ENCODE assay signal across 28 cellular contexts in the genomic region with DNA sequence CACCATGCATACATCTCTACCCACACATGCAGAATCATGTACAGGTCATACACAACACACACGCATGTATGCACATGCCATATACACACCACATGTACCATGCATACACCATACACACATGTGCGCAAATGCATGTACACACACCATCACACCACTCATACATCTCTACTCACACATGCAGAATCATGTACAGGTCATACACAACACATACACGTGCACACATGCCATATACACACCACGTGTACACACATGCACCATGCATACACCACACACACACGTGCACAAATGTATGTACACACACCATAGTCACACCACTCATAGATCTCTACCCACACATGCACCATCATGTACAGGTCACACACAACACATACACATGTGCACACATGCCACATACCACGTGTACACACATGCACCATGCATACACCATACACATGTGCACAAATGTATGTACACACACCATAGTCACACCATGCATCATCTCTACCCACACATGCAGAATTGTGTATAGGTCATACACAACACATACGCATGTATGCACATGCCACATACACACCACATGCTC. TPM values are rescaled to one million over a fixed set of nuclear protein-coding genes. Genes with fewer than 3 reads are reported as not detected.
"Had no signal": no experiment of that assay in that cellular context is flagged by ENCODE, and none has a peak within 500 bp of the region (broad histone marks: within the 10 kb centered on the region; RNA-seq: fewer than 3 reads in every experiment).

No MANE protein-coding gene starts in this region.

- H3K9me3 ChIP-seq: breast epithelium, MG63, SJCRH30, SK-N-SH had no signal

- H3K36me3 ChIP-seq: breast epithelium, MG63, SJCRH30 had no signal

- ATAC-seq: activated CD4-positive, CD25-positive, alpha-beta regulatory T cell treated with anti-CD3 and anti-CD28 coated beads, Interleukin-2, amount 50 U/mL, for 24 hours; activated CD8-positive, alpha-beta memory T cell treated with anti-CD3 and anti-CD28 coated beads, Interleukin-2, amount 10 ng/mL, durations not matched to agents 7 days and 5 days; Panc1 had no signal

- DNase-seq: activated CD4-positive, alpha-beta T cell treated with anti-CD3 and anti-CD28 coated beads for 48 hours; activated CD4-positive, alpha-beta T cell treated with anti-CD3 and anti-CD28 coated beads, Interleukin-2, amount 50 U/mL, for 4 hours; activated CD8-positive, alpha-beta memory T cell treated with anti-CD3 and anti-CD28 coated beads, Interleukin-2, amount 10 ng/mL, durations not matched to agents 7 days and 5 days; activated effector memory CD4-positive, alpha-beta T cell treated with Interleukin-2 at 50 U/mL for 16 hours; activated naive CD4-positive, alpha-beta T cell; activated T-cell treated with anti-CD3 and anti-CD28 coated beads, Interleukin-2, amount 50 U/mL, for 24 hours; aorta; central memory CD4-positive, alpha-beta T cell; MG63; NCI-H1105; NCI-H1436; NCI-H1694 treated with DMSO at 0.1 percent for 48 hours; NCI-H510A; NCI-H526 treated with DMSO at 0.1 percent for 48 hours; NCI-H82; OCI-M1; Right ventricle myocardium superior; RPMI8226; SJCRH30; SK-N-SH; T-helper 1 cell had no signal

- H3K9ac ChIP-seq: SK-N-SH had no signal

- H3K27ac ChIP-seq: breast epithelium, SJCRH30, VCaP had no signal

- H3K4me3 ChIP-seq: breast epithelium, MG63, SJCRH30 had no signal

- H3K4me1 ChIP-seq: breast epithelium had no signal

- H3K4me2 ChIP-seq: SK-N-SH had no signal

- H3K27me3 ChIP-seq: SJCRH30 had no signal

RNA-seq across cellular contexts. Expression of a gene that starts 14.0 kb away (rescaled TPM):
- total RNA-seq: activated CD8-positive, alpha-beta memory T cell treated with anti-CD3 and anti-CD28 coated beads, Interleukin-2, amount 10 ng/mL, durations not matched to agents 7 days and 5 days; aorta; Right ventricle myocardium superior had no signal
- polyA plus RNA-seq: aorta, SK-N-SH had no signal

RNA-seq across cellular contexts. Expression of a gene that starts 16.9 kb away (rescaled TPM):
- total RNA-seq: aorta; chondrocyte; Right ventricle myocardium superior; T-helper 2 cell treated with Interferon-gamma antibody and Interleukin-4, amounts not matched to agents 100 ng/mL and 5 ng/mL, for 36 hours had no signal
- polyA plus RNA-seq: aorta, SK-N-SH had no signal

RNA-seq across cellular contexts. Expression of a gene that starts 18.9 kb away (rescaled TPM):
- total RNA-seq: activated CD8-positive, alpha-beta memory T cell treated with anti-CD3 and anti-CD28 coated beads, Interleukin-2, amount 10 ng/mL, durations not matched to agents 7 days and 5 days; activated T-helper 1 cell treated with anti-CD3 and anti-CD28 coated beads, Interleukin-12 subunit alpha, Interleukin-12 subunit beta, Interleukin-2, Interleukin-4 antibody, amounts not matched to agents 30 ng/mL and 10 ng/mL and 1 ng/mL, durations not matched to agents 14 hours and 24 hours and 36 hours; aorta; breast epithelium; chondrocyte; Right ventricle myocardium superior; SJCRH30; T-helper 2 cell treated with Interferon-gamma antibody and Interleukin-4, amounts not matched to agents 100 ng/mL and 5 ng/mL, for 36 hours had no signal
- polyA plus RNA-seq: aorta, SK-N-SH had no signal
